Comparison of ENCODE assay signal across 1 cellular context in genomic region chr14:34129927-34130552, GRCh38.
TF ChIP-seq lines count a peak whose summit lies in the region.

No MANE protein-coding gene starts in this region.

TF ChIP-seq in H1, 55 proteins besides CTCF, POLR2A, EP300 and RAD21 (continued from another document):
- TF ChIP-seq TEAD4 (IDR thresholded peaks at IDR 0.05; ENCODE audit: low read depth, low read length) (no peak), NANOG (IDR thresholded peaks at IDR 0.05; ENCODE audit: insufficient read depth, low read depth, low read length, poor library complexity, severe bottlenecking) (no peak), SP4 (IDR thresholded peaks at IDR 0.05; ENCODE audit: low read length) (no peak)
